Comparison of ENCODE assay signal across 8 cellular contexts in genomic region chr19:51593969-51594773, GRCh38.
DNase-seq lines count a peak whose midpoint lies in the region; ATAC-seq lines count a peak whose summit lies in the region.

No MANE protein-coding gene starts in this region.

- H3K9me3 Mint-ChIP-seq in central memory CD8-positive, alpha-beta T cell: peaks cover 5% of the 10 kb centered on the region

- peak overlapping the region; percentile 100 for H3K4me3 Mint-ChIP-seq in central memory CD8-positive, alpha-beta T cell

- H3K27me3 ChIP-seq in ACC112 (ENCODE audit: insufficient read depth, low read length): no peaks in the 10 kb centered on the region

- H3K4me1 Mint-ChIP-seq in central memory CD8-positive, alpha-beta T cell: peaks cover 23% of the 10 kb centered on the region

- no peaks in the 10 kb centered on the region for H3K79me2 ChIP-seq in ACC112 (ENCODE audit: control insufficient read depth, insufficient read depth, low read length, unreplicated experiment)

- H3K27me3 Mint-ChIP-seq in central memory CD8-positive, alpha-beta T cell: no peaks in the 10 kb centered on the region

- peak overlapping the region; percentile 98 for H2AFZ ChIP-seq in ACC112 (ENCODE audit: low read length, unreplicated experiment)

- H3K27ac Mint-ChIP-seq in central memory CD8-positive, alpha-beta T cell (ENCODE audit: low read depth): peak overlapping the region; percentile 94

- H3K4me3 ChIP-seq in ACC112 (ENCODE audit: low read depth, low read length): peak overlapping the region; percentile 88

- no peaks in the 10 kb centered on the region for H3K36me3 ChIP-seq in ACC112 (ENCODE audit: insufficient read depth, low read length)

- DNase-seq in NCI-H2227 treated with DMSO at 0.1 percent for 48 hours (lab: John Stamatoyannopoulos, UW) (peak; percentile 83), inferior parietal cortex (ENCODE audit: extremely low spot score) (peak; percentile 99), smooth muscle cell of the brain vasculature (ENCODE audit: low read depth, low spot score) (peak; percentile 92)
- peak; percentile 82 to 93 (median 90) for DNase-seq in activated CD4-positive, CD25-positive, alpha-beta regulatory T cell (lab: John Stamatoyannopoulos, UW)
- peak; percentile 87 to 90 for DNase-seq in central memory CD8-positive, alpha-beta T cell (ENCODE audit: low spot score in 2 of 2)

- peaks cover 3% of the 10 kb centered on the region for H3K4me1 ChIP-seq in ACC112 (ENCODE audit: control insufficient read depth, insufficient read depth, low read length, unreplicated experiment)

- H3K36me3 Mint-ChIP-seq in central memory CD8-positive, alpha-beta T cell (ENCODE audit: insufficient read depth): peaks cover 6% of the 10 kb centered on the region

- H3K27ac ChIP-seq in ACC112 (ENCODE audit: low read depth, low read length): no peak overlapping the region

- ATAC-seq in GM18909 (IDR thresholded peaks at IDR 0.05; ENCODE audit: poor library complexity, unreplicated experiment): peak; percentile 98
- ATAC-seq in HG03159 (IDR thresholded peaks at IDR 0.05; ENCODE audit: unreplicated experiment): peak; percentile 95
- peak; percentile 100 for ATAC-seq in central memory CD8-positive, alpha-beta T cell (replicated peaks; ENCODE audit: extremely low read depth, poor library complexity, severe bottlenecking)
